In genomic region chr4:1017211-1017610, GRCh38 we compare ENCODE assay signal across 1 cellular context.
TF ChIP-seq lines count a peak whose summit lies in the region.

No MANE protein-coding gene starts in this region.

TF ChIP-seq in H1, 55 proteins besides CTCF, POLR2A, EP300 and RAD21:
- no peak for TF ChIP-seq PHF8 (conservative IDR thresholded peaks at IDR 0.05; ENCODE audit: low read depth, low read length)
- no peak for TF ChIP-seq TAF7 (optimal IDR thresholded peaks at IDR 0.05; ENCODE audit: borderline replicate concordance, low read depth, low read length)
- TF ChIP-seq CHD2 (IDR thresholded peaks at IDR 0.05; ENCODE audit: low read length), result no peak
- no peak for TF ChIP-seq SP2 (IDR thresholded peaks at IDR 0.05; ENCODE audit: low read length)
- no peak for TF ChIP-seq POLR2AphosphoS5 (IDR thresholded peaks at IDR 0.05; ENCODE audit: low read depth, low read length)
- no peak for TF ChIP-seq TCF12 (IDR thresholded peaks at IDR 0.05; ENCODE audit: low read depth, low read length)
- TF ChIP-seq EZH2 (IDR thresholded peaks at IDR 0.05; ENCODE audit: low read depth, low read length, severe bottlenecking), result no peak
- no peak for TF ChIP-seq YY1 (IDR thresholded peaks at IDR 0.05; ENCODE audit: low read depth, low read length)
- no peak for TF ChIP-seq GABPA (IDR thresholded peaks at IDR 0.05; ENCODE audit: borderline replicate concordance, insufficient read depth, low read length)
